ENCODE assay signal across 8 cellular contexts in the genomic region with DNA sequence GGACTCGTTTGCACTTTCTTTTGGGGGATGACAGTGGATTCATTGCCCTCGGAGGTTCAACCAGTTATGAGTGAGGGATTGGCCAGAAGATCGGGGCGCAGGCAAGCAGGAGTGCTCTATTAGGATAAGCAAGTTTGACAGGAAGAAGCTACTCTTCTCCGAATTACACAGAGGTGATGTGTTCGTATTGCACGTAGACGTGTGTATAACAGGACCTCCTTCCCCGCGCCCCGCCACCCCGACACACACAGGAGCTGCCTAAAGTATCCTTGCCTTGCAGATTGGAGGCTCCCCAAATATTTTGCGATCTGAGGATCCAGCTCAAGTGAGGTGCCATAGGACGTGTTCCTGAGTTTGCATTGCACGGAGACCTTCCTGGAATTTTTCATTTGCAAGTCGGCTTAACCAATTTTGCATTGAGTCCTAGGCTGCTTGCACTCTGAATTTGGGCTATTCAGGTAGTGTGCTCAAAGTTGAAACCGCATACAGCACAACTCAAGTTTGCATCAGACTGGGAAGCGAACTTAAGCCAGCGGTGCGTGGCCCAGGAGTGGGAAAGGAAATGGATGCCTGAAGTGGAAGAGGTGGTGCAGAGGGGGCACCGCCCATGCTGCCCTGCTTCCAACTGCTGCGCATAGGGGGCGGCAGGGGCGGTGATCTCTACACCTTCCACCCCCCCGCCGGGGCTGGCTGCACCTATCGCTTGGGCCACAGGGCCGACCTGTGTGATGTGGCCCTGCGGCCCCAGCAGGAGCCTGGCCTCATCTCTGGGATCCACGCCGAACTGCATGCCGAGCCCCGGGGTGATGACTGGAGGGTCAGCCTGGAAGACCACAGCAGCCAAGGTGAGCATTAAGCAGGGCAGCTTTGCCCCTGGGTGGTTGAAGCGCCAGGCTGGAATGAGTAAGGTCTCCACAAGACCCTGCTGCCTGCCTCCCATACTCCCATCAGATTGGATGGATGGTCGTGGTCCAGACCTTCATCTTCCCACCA. TPM values are rescaled to one million over a fixed set of nuclear protein-coding genes. Genes with fewer than 3 reads are reported as not detected.
DNase-seq lines count a peak whose midpoint lies in the region; ATAC-seq and TF ChIP-seq lines count a peak whose summit lies in the region.

No MANE protein-coding gene starts in this region.

- no peak overlapping the region for H2AK5ac ChIP-seq in mesendoderm (ENCODE audit: low read length)

- H2BK5ac ChIP-seq in mesendoderm (ENCODE audit: low read length) = no peak overlapping the region

- ATAC-seq in CD4-positive, CD25-positive, alpha-beta regulatory T cell (ENCODE audit: low read depth in 2 of 2) = no peak
- ATAC-seq in GM19351 (IDR thresholded peaks at IDR 0.05; ENCODE audit: unreplicated experiment) = peak; percentile 5
- no peak for ATAC-seq in GM21390 (IDR thresholded peaks at IDR 0.05; ENCODE audit: unreplicated experiment)

- peaks cover 8 to 36% (median 21%) of the 10 kb centered on the region in 4 donors for H3K4me1 Mint-ChIP-seq in CD4-positive, CD25-positive, alpha-beta regulatory T cell

- POLR2A ChIA-PET in PC-9 (lab: Charles Lee; ENCODE audit: unreplicated experiment) = interaction anchor here (0.5 to 0.9 kb wide), 6 partner anchors 10 to 946 kb away, joined by 3 to 11 read pairs (median 4); a partner anchor contains a TSS

- peaks cover 4% of the 10 kb centered on the region for H3K36me3 Mint-ChIP-seq in CD4-positive, CD25-positive, alpha-beta regulatory T cell

- H3K9me3 Mint-ChIP-seq in CD4-positive, CD25-positive, alpha-beta regulatory T cell = no peaks in the 10 kb centered on the region

- H3K79me2 ChIP-seq in PC-9 (ENCODE audit: low read depth) (no peaks in the 10 kb centered on the region), mesendoderm (ENCODE audit: control insufficient read depth, insufficient read depth, low read length) (no peaks in the 10 kb centered on the region)

- no peaks in the 10 kb centered on the region for H3K27me3 ChIP-seq in CD4-positive, CD25-positive, alpha-beta regulatory T cell (ENCODE audit: control insufficient read depth, insufficient read depth, low read length)
- H3K27me3 ChIP-seq in PC-9 (ENCODE audit: insufficient read depth, low read depth) (no peaks in the 10 kb centered on the region), mesendoderm (ENCODE audit: insufficient read depth, low read length, poor library complexity) (no peaks in the 10 kb centered on the region), vagina (no peaks in the 10 kb centered on the region)

- H2BK15ac ChIP-seq in mesendoderm (replicated peaks; ENCODE audit: low read depth) = no peak overlapping the region

- H3K27ac Mint-ChIP-seq in CD4-positive, CD25-positive, alpha-beta regulatory T cell = peak overlapping the region; percentile 79 to 91 (median 90)

- H2BK120ac ChIP-seq in mesendoderm (ENCODE audit: low read depth, low read length) = no peak overlapping the region

- no peak overlapping the region for H4K8ac ChIP-seq in mesendoderm (ENCODE audit: low read depth, low read length)

- H3K56ac ChIP-seq in mesendoderm (ENCODE audit: low read length) = peak overlapping the region; percentile 90

- peak overlapping the region; percentile 77 for H3K4me3 ChIP-seq in CD4-positive, CD25-positive, alpha-beta regulatory T cell (ENCODE audit: low read depth, low read length)
- H3K4me3 ChIP-seq in PC-9 (peak overlapping the region; percentile 89), mesendoderm (ENCODE audit: low read length) (peak overlapping the region; percentile 85), vagina (peak overlapping the region; percentile 82 to 85)

- WGBS in mesendoderm (ENCODE audit: extremely low coverage, insufficient coverage, low lambda C conversion rate) = no CpG with 5 or more reads among the region's 35 CpGs

- peak overlapping the region; percentile 87 for H3K9ac ChIP-seq in mesendoderm (ENCODE audit: low read length)

- H3K9me2 ChIP-seq in PC-9 (ENCODE audit: insufficient read depth) = no peaks in the 10 kb centered on the region

- H3K4me2 ChIP-seq in PC-9 (peak overlapping the region; percentile 81), mesendoderm (ENCODE audit: low read length) (peak overlapping the region; percentile 97)

- H3K4ac ChIP-seq in mesendoderm (ENCODE audit: low read depth, low read length) = no peak overlapping the region

- H3K23ac ChIP-seq in mesendoderm (ENCODE audit: low read length) = peak overlapping the region; percentile 85

- H3K4me3 Mint-ChIP-seq in CD4-positive, CD25-positive, alpha-beta regulatory T cell = peak overlapping the region; percentile 86 to 96 (median 94)

- H3K27me3 Mint-ChIP-seq in CD4-positive, CD25-positive, alpha-beta regulatory T cell = no peaks in the 10 kb centered on the region

- intact Hi-C loops in PC-9 (cut with micrococcal nuclease; ENCODE audit: unreplicated experiment) = loop anchor here (1.0 to 2.0 kb wide), 2 partner anchors 10 to 34 kb away; no protein-coding TSS in a partner anchor
- intact Hi-C loops in vagina (cut with DNase I) = no loop called here

- no peak for TF ChIP-seq CTCF in PC-9 (conservative IDR thresholded peaks at IDR 0.05)
- TF ChIP-seq CTCF in vagina (IDR thresholded peaks at IDR 0.05) = no peak

- no peak overlapping the region for H3K18ac ChIP-seq in mesendoderm (ENCODE audit: low read length)

- H3K36me3 ChIP-seq in CD4-positive, CD25-positive, alpha-beta regulatory T cell (ENCODE audit: control insufficient read depth, insufficient read depth, low read length) = no peaks in the 10 kb centered on the region
- H3K36me3 ChIP-seq in PC-9 (ENCODE audit: low read depth) (no peaks in the 10 kb centered on the region), mesendoderm (ENCODE audit: control insufficient read depth, insufficient read depth, low read length) (peaks cover 3% of the 10 kb centered on the region), vagina (no peaks in the 10 kb centered on the region)

- in situ Hi-C loops in T47D (cut with HindIII; ENCODE audit: low pct_unique_long_range_greater_than_20kb, low sequenced_read_pairs) = no loop called here

- CTCF ChIA-PET in PC-9 (lab: Charles Lee) = interaction anchor here (0.6 to 0.7 kb wide), 3 partner anchors 16 to 207 kb away, joined by 3 read pairs; no protein-coding TSS in a partner anchor

- H3K79me1 ChIP-seq in mesendoderm (ENCODE audit: low read length) = peaks cover 7% of the 10 kb centered on the region

- H3K4me1 ChIP-seq in CD4-positive, CD25-positive, alpha-beta regulatory T cell (ENCODE audit: control insufficient read depth, insufficient read depth, low read length, poor library complexity, severe bottlenecking) = peaks cover 24% of the 10 kb centered on the region
- H3K4me1 ChIP-seq in PC-9 (replicated peaks; ENCODE audit: insufficient read depth) (peaks cover 16% of the 10 kb centered on the region), mesendoderm (ENCODE audit: control insufficient read depth, low read depth, low read length) (peaks cover 7% of the 10 kb centered on the region), vagina (peaks cover 27% of the 10 kb centered on the region)

- no peaks in the 10 kb centered on the region; the same call in 1 of the 2 replicates for H4K20me1 ChIP-seq in PC-9 (ENCODE audit: insufficient read depth)

- no peak for TF ChIP-seq POLR2A in vagina (IDR thresholded peaks at IDR 0.05)

- TSS peak; percentile 59 for BruUV-seq in PC-9 (replicated peaks; lab: Mats Ljungman, UMichigan)

- DNase-seq in CD4-positive, CD25-positive, alpha-beta regulatory T cell = peak; percentile 29 to 58 (median 31)
- DNase-seq in PC-9 = peak in 1 of 2 experiments; percentile 40
- peak; percentile 42 to 43 for DNase-seq in T47D (ENCODE audit: low read depth in 1 of 2, low spot score in 1 of 2)
- DNase-seq in mesendoderm = peak; percentile 72
- no peak for DNase-seq in vagina (ENCODE audit: extremely low spot score in 2 of 2)
- no peak for DNase-seq in NCI-H226

- no peak overlapping the region for H4K5ac ChIP-seq in mesendoderm (ENCODE audit: low read length)

- H3K9me3 ChIP-seq in CD4-positive, CD25-positive, alpha-beta regulatory T cell (ENCODE audit: control insufficient read depth in 2 of 2, low read length in 2 of 2) = no peaks in the 10 kb centered on the region
- H3K9me3 ChIP-seq in PC-9 (ENCODE audit: insufficient read depth, low read depth) = no peaks in the 10 kb centered on the region
- no peaks in the 10 kb centered on the region for H3K9me3 ChIP-seq in vagina

- no peaks in the 10 kb centered on the region for H3F3A ChIP-seq in PC-9 (ENCODE audit: insufficient read depth, low read depth)

- peak overlapping the region; percentile 82 for H3K27ac ChIP-seq in CD4-positive, CD25-positive, alpha-beta regulatory T cell (ENCODE audit: insufficient read depth, low read length, poor library complexity, severe bottlenecking)
- H3K27ac ChIP-seq in PC-9 = no peak overlapping the region
- H3K27ac ChIP-seq in mesendoderm (ENCODE audit: low read depth, low read length) = no peak overlapping the region
- H3K27ac ChIP-seq in vagina = peak overlapping the region; percentile 82

- H2AFZ ChIP-seq in PC-9 = peak overlapping the region; percentile 96

RNA-seq across cellular contexts. Expression of a gene that starts 0.8 kb away (rescaled TPM):
- total RNA-seq in CD4-positive, CD25-positive, alpha-beta regulatory T cell = 10.9 TPM
- 10 to 100 TPM in 2 of 4 donors, 1 to 10 TPM in 2; 8.3 to 13.3 (median 11.2) TPM for polyA plus RNA-seq in CD4-positive, CD25-positive, alpha-beta regulatory T cell
- 19.0 and 26.0 TPM in 2 replicates for total RNA-seq in PC-9 (2021)
- polyA plus RNA-seq in mesendoderm (2013, experiment 1 of 2) = 12.1 TPM
- polyA plus RNA-seq in mesendoderm (2013, experiment 2 of 2) = 12.5 TPM
- total RNA-seq in vagina = 8.8 TPM

RNA-seq across cellular contexts. Expression of a gene that starts 1.6 kb away (rescaled TPM):
- 27.2 TPM for total RNA-seq in CD4-positive, CD25-positive, alpha-beta regulatory T cell
- 1 to 10 TPM; 3.5 to 6.9 (median 6.2) TPM for polyA plus RNA-seq in CD4-positive, CD25-positive, alpha-beta regulatory T cell
- 60.6 and 69.0 TPM in 2 replicates for total RNA-seq in PC-9 (2021)
- 9.5 TPM for polyA plus RNA-seq in mesendoderm (2013, experiment 1 of 2)
- 9.5 TPM for polyA plus RNA-seq in mesendoderm (2013, experiment 2 of 2)
- total RNA-seq in vagina = 21.9 TPM

RNA-seq across cellular contexts. Expression of a gene that starts 11.3 kb away (rescaled TPM):
- total RNA-seq in CD4-positive, CD25-positive, alpha-beta regulatory T cell = not detected
- polyA plus RNA-seq in CD4-positive, CD25-positive, alpha-beta regulatory T cell = under 1 TPM in 1 of 4 donors, not detected in 3; 0.27 TPM
- total RNA-seq in PC-9 (2021) (1.1 and 1.4 TPM in 2 replicates), vagina (0.98 TPM)
- 2,778 TPM for polyA plus RNA-seq in mesendoderm (2013, experiment 1 of 2)
- polyA plus RNA-seq in mesendoderm (2013, experiment 2 of 2) = 2,807 TPM

RNA-seq across cellular contexts. Expression of a gene that starts 20.3 kb away (rescaled TPM):
- not detected for total RNA-seq in CD4-positive, CD25-positive, alpha-beta regulatory T cell
- polyA plus RNA-seq in CD4-positive, CD25-positive, alpha-beta regulatory T cell = not detected
- not detected in 2 replicates for total RNA-seq in PC-9 (2021)
- polyA plus RNA-seq in mesendoderm (2013, experiment 1 of 2) = 2.3 TPM
- polyA plus RNA-seq in mesendoderm (2013, experiment 2 of 2) = 2.3 TPM
- not detected for total RNA-seq in vagina

RNA-seq across cellular contexts. Expression of a gene that starts 38.9 kb away (rescaled TPM):
- total RNA-seq in CD4-positive, CD25-positive, alpha-beta regulatory T cell = not detected
- not detected for polyA plus RNA-seq in CD4-positive, CD25-positive, alpha-beta regulatory T cell
- total RNA-seq in PC-9 (2021) (1.0 and 1.9 TPM in 2 replicates), vagina (1.5 TPM)
- polyA plus RNA-seq in mesendoderm (2013, experiment 1 of 2) = not detected
- not detected for polyA plus RNA-seq in mesendoderm (2013, experiment 2 of 2)

Comparison
In these comparisons a context has a peak if more than half of its experiments do, and no peak if none do; other contexts are left out.
1. DNase-seq: peak in CD4-positive, CD25-positive, alpha-beta regulatory T cell (3 of 3), T47D (2 of 2) and mesendoderm (single experiment); none in vagina (0 of 2) and NCI-H226 (single experiment).
2. H3K27ac ChIP-seq: peak in CD4-positive, CD25-positive, alpha-beta regulatory T cell (single experiment) and vagina (single experiment); none in PC-9 (single experiment) and mesendoderm (single experiment).
3. Peak in every context shown above with its lines, with median percentiles within 50 percentile points of each other: H3K4me3 ChIP-seq.